9 cellular contexts compared by ENCODE assay signal in the genomic region with DNA sequence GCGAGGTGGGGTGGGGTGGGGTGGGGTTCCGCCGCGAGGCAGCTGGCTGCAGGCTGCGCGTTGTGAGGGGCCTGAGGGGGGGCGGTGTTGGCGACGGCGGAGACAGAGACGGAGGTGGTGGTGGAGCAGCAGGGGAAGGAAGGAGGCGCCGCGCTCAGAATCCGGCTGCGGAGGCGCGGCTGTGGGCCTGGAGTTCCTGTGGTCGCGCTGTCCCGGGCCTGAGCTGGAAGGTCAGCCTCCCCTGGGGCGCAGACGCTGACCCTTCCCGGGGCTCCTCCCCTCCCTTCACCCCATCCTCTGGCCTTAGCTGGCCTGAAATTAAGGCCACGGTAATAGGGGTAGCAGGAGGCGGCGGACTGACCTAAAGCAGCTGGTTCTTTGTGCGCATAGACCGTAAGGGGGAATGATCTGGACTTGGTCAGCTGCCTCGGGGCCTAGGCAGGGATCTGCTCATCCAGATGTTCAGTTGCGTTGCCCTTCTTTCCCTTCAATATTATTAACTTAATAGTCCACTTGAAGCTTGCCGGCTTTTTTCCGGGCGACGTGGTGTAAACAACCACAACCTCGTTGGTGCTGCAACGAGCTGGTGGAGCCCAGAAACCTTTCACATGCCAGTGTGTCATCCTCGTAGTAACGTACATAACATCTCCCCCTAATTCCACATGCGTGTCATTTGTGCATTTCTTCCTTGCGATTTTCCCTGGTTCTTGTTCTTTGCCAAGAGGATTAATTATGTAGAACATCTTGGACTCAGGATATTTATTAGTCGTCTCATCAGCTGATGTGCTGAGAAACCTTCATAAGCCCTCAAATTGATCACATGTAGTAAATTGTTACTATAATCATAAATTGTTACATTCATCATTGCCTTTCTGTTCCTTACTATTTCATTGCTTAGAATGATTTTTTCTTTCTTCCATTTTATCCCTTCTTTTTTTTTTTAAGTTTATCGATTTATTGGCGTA. TPM values are rescaled to one million over a fixed set of nuclear protein-coding genes. Genes with fewer than 3 reads are reported as not detected.
DNase-seq lines count a peak whose midpoint lies in the region; ATAC-seq and TF ChIP-seq lines count a peak whose summit lies in the region.
"Had no signal": no experiment of that assay in that cellular context is flagged by ENCODE, and none has a peak within 500 bp of the region (broad histone marks: within the 10 kb centered on the region; RNA-seq: fewer than 3 reads in every experiment).

No MANE protein-coding gene starts in this region.

- peaks cover 29 to 70% (median 57%) of the 10 kb centered on the region in 4 donors for H3K4me1 Mint-ChIP-seq in CD4-positive, CD25-positive, alpha-beta regulatory T cell
- H3K4me1 Mint-ChIP-seq in neural crest cell: peaks cover 33% of the 10 kb centered on the region

- H3K4me3 ChIP-seq in CD4-positive, CD25-positive, alpha-beta regulatory T cell (ENCODE audit: low read depth, low read length): peak overlapping the region; percentile 93
- H3K4me3 ChIP-seq in OCI-LY1 (ENCODE audit: low read depth, low read length, poor library complexity, severe bottlenecking) (peak overlapping the region; percentile 90), upper lobe of left lung (peak overlapping the region; percentile 77 to 88 (median 84))

- no peak for TF ChIP-seq EP300 in upper lobe of left lung (IDR thresholded peaks at IDR 0.05)

- peak in 2 of 3 donors; percentile 4 to 61 for DNase-seq in CD4-positive, CD25-positive, alpha-beta regulatory T cell
- DNase-seq in activated naive CD4-positive, alpha-beta T cell treated with Interleukin-2 at 50 U/mL for 16 hours: peak; percentile 33
- DNase-seq in foreskin keratinocyte: peak; percentile 14 to 44
- no peak for DNase-seq in neural crest cell (ENCODE audit: low read depth, low spot score)
- DNase-seq in upper lobe of left lung: peak in 1 of 2 donors; percentile 59

- H3K9me3 ChIP-seq in CD4-positive, CD25-positive, alpha-beta regulatory T cell (ENCODE audit: control insufficient read depth in 2 of 2, low read length in 2 of 2): no peaks in the 10 kb centered on the region
- peaks cover 9% of the 10 kb centered on the region; the same call in 1 of the 2 replicates for H3K9me3 ChIP-seq in OCI-LY1 (ENCODE audit: low read length)
- H3K9me3 ChIP-seq in upper lobe of left lung: no peaks in the 10 kb centered on the region

- H3K4me2 ChIP-seq in OCI-LY1 (ENCODE audit: low read length): peak overlapping the region; percentile 91

- H2AFZ ChIP-seq in OCI-LY1 (ENCODE audit: low read length): no peak overlapping the region

- H3K9me3 Mint-ChIP-seq in CD4-positive, CD25-positive, alpha-beta regulatory T cell: no peaks in the 10 kb centered on the region
- H3K9me3 Mint-ChIP-seq in neural crest cell: no peaks in the 10 kb centered on the region

- no peak for TF ChIP-seq POLR2A in upper lobe of left lung (IDR thresholded peaks at IDR 0.05)

- WGBS in upper lobe of left lung, 2 donors: 4 to 8% methylated on average over 19 to 40 of the region's 44 CpGs

- H3K9ac ChIP-seq in OCI-LY1 (ENCODE audit: low read length): peak overlapping the region; percentile 81

- peak; percentile 70 to 74 for ATAC-seq in CD4-positive, CD25-positive, alpha-beta regulatory T cell (ENCODE audit: low read depth in 2 of 2)
- ATAC-seq in GM19395 (IDR thresholded peaks at IDR 0.05; ENCODE audit: unreplicated experiment): peak; percentile 38
- ATAC-seq in HG03442 (IDR thresholded peaks at IDR 0.05; ENCODE audit: unreplicated experiment): peak; percentile 27
- peak; percentile 77 for ATAC-seq in foreskin keratinocyte
- peak; percentile 89 to 92 for ATAC-seq in upper lobe of left lung (ENCODE audit: low FRiP score in 2 of 2)

- peaks cover 41% of the 10 kb centered on the region for H3K4me1 ChIP-seq in CD4-positive, CD25-positive, alpha-beta regulatory T cell (ENCODE audit: control insufficient read depth, insufficient read depth, low read length, poor library complexity, severe bottlenecking)
- H3K4me1 ChIP-seq in OCI-LY1 (ENCODE audit: insufficient read depth, low read length, severe bottlenecking): peaks cover 86% of the 10 kb centered on the region
- H3K4me1 ChIP-seq in foreskin keratinocyte: peaks cover 14% of the 10 kb centered on the region
- peaks cover 28 to 37% (median 32%) of the 10 kb centered on the region in 4 donors for H3K4me1 ChIP-seq in upper lobe of left lung

- H3K36me3 ChIP-seq in CD4-positive, CD25-positive, alpha-beta regulatory T cell (ENCODE audit: control insufficient read depth, insufficient read depth, low read length): peaks cover 5% of the 10 kb centered on the region
- peaks cover 54% of the 10 kb centered on the region for H3K36me3 ChIP-seq in OCI-LY1 (ENCODE audit: insufficient read depth, low read length)
- H3K36me3 ChIP-seq in upper lobe of left lung: no peaks in the 10 kb centered on the region

- no peaks in the 10 kb centered on the region for H3K36me3 Mint-ChIP-seq in CD4-positive, CD25-positive, alpha-beta regulatory T cell
- peaks cover 8% of the 10 kb centered on the region for H3K36me3 Mint-ChIP-seq in neural crest cell (ENCODE audit: low read depth)

- no peak for TF ChIP-seq CTCF in OCI-LY1 (IDR thresholded peaks at IDR 0.05; ENCODE audit: low read length)
- TF ChIP-seq CTCF in foreskin keratinocyte (conservative IDR thresholded peaks at IDR 0.05): no peak
- TF ChIP-seq CTCF in neural crest cell (conservative IDR thresholded peaks at IDR 0.05): no peak
- TF ChIP-seq CTCF in upper lobe of left lung (IDR thresholded peaks at IDR 0.05): no peak

- peaks cover 61% of the 10 kb centered on the region for H3K79me2 ChIP-seq in OCI-LY1 (ENCODE audit: insufficient read depth, low read length)

- H3K27ac Mint-ChIP-seq in CD4-positive, CD25-positive, alpha-beta regulatory T cell: peak overlapping the region; percentile 99
- H3K27ac Mint-ChIP-seq in neural crest cell (ENCODE audit: unreplicated experiment): peak overlapping the region; percentile 99

- no peaks in the 10 kb centered on the region for H3K9me2 ChIP-seq in OCI-LY1 (ENCODE audit: low read depth, low read length)

- H4K20me1 ChIP-seq in OCI-LY1 (ENCODE audit: insufficient read depth, low read length): no peaks in the 10 kb centered on the region

- no peaks in the 10 kb centered on the region for H3K27me3 ChIP-seq in CD4-positive, CD25-positive, alpha-beta regulatory T cell (ENCODE audit: control insufficient read depth, insufficient read depth, low read length)
- H3K27me3 ChIP-seq in OCI-LY1 (ENCODE audit: insufficient read depth, low read length): no peaks in the 10 kb centered on the region
- H3K27me3 ChIP-seq in foreskin keratinocyte: no peaks in the 10 kb centered on the region
- no peaks in the 10 kb centered on the region for H3K27me3 ChIP-seq in upper lobe of left lung

- H3K4me3 Mint-ChIP-seq in CD4-positive, CD25-positive, alpha-beta regulatory T cell: peak overlapping the region; percentile 85 to 100 (median 95)
- H3K4me3 Mint-ChIP-seq in neural crest cell: peak overlapping the region; percentile 98

- no peaks in the 10 kb centered on the region for H3F3A ChIP-seq in OCI-LY1 (ENCODE audit: insufficient read depth, low read length)

- peaks cover under 1% of the 10 kb centered on the region for H3K27me3 Mint-ChIP-seq in CD4-positive, CD25-positive, alpha-beta regulatory T cell
- peaks cover 11% of the 10 kb centered on the region for H3K27me3 Mint-ChIP-seq in neural crest cell (ENCODE audit: low read depth)

- H3K27ac ChIP-seq in CD4-positive, CD25-positive, alpha-beta regulatory T cell (ENCODE audit: insufficient read depth, low read length, poor library complexity, severe bottlenecking): peak overlapping the region; percentile 90
- peak overlapping the region; percentile 91 for H3K27ac ChIP-seq in OCI-LY1 (ENCODE audit: low read depth, low read length, poor library complexity, severe bottlenecking)
- peak overlapping the region; percentile 27 for H3K27ac ChIP-seq in foreskin keratinocyte
- H3K27ac ChIP-seq in upper lobe of left lung: peak overlapping the region; percentile 97 to 99 (median 98)

RNA-seq across cellular contexts. Expression of a gene that starts 0.6 kb away (rescaled TPM):
- 78.7 TPM for total RNA-seq in CD4-positive, CD25-positive, alpha-beta regulatory T cell
- 100 to 1,000 TPM; 127 to 193 (median 141) TPM for polyA plus RNA-seq in CD4-positive, CD25-positive, alpha-beta regulatory T cell
- 38.2 and 50.0 TPM in 2 replicates for total RNA-seq in foreskin keratinocyte
- polyA plus RNA-seq in foreskin keratinocyte: 48.9 and 50.4 TPM in 2 replicates
- total RNA-seq in neural crest cell: 67.9 and 68.8 TPM in 2 replicates
- total RNA-seq in upper lobe of left lung: 100 to 1,000 TPM in 2 of 6 donors, 10 to 100 TPM in 4; 30.0 to 129 (median 72.9) TPM

RNA-seq across cellular contexts. Expression of a gene that starts 55.9 kb away (rescaled TPM):
- not detected for total RNA-seq in CD4-positive, CD25-positive, alpha-beta regulatory T cell
- not detected for polyA plus RNA-seq in CD4-positive, CD25-positive, alpha-beta regulatory T cell
- total RNA-seq in foreskin keratinocyte: not detected in 2 replicates
- polyA plus RNA-seq in foreskin keratinocyte: not detected in 2 replicates
- not detected in 2 replicates for total RNA-seq in neural crest cell
- not detected for total RNA-seq in upper lobe of left lung
- total RNA-seq: activated CD8-positive, alpha-beta memory T cell treated with anti-CD3 and anti-CD28 coated beads for 36 hours had no signal

Comparison
In these comparisons a context has a peak if more than half of its experiments do, and no peak if none do; other contexts are left out.
1. ATAC-seq: peak in every context shown above with its lines; median percentile 90 in upper lobe of left lung; 77 in foreskin keratinocyte; 72 in CD4-positive, CD25-positive, alpha-beta regulatory T cell; 38 in GM19395; 27 in HG03442.
2. H3K27ac ChIP-seq: peak in every context shown above with its lines; median percentile 98 in upper lobe of left lung; 91 in OCI-LY1; 90 in CD4-positive, CD25-positive, alpha-beta regulatory T cell; 27 in foreskin keratinocyte.